In genomic region chr19:35716735-35716984, GRCh38 we compare ENCODE assay signal across 6 cellular contexts. TPM values are rescaled to one million over a fixed set of nuclear protein-coding genes. Genes with fewer than 3 reads are reported as not detected.
DNase-seq lines count a peak whose midpoint lies in the region; ATAC-seq and TF ChIP-seq lines count a peak whose summit lies in the region.

No MANE protein-coding gene starts in this region.

- intact Hi-C loops in activated CD4-positive, alpha-beta memory T cell treated with anti-CD3 and anti-CD28 coated beads for 36 hours (cut with micrococcal nuclease) = loop anchor here (2.0 to 10.0 kb wide), 3 partner anchors 28 to 498 kb away; partner anchors contain the start of genes OVOL3, POLR2I, PSENEN and TBCB
- intact Hi-C loops in lower leg skin (cut with DNase I; ENCODE audit: low total_unique reads) = no loop called here

- ATAC-seq in HG03342 (IDR thresholded peaks at IDR 0.05; ENCODE audit: unreplicated experiment) = no peak

- peaks cover 16% of the 10 kb centered on the region for H3K36me3 Mint-ChIP-seq in activated CD4-positive, alpha-beta T cell treated with anti-CD3 and anti-CD28 coated beads, Interleukin-2, amount 10 ng/mL, durations not matched to agents 7 days and 5 days (ENCODE audit: low read depth)
- H3K36me3 Mint-ChIP-seq in activated CD4-positive, alpha-beta memory T cell treated with anti-CD3 and anti-CD28 coated beads for 36 hours = peaks cover 57% of the 10 kb centered on the region

- no peaks in the 10 kb centered on the region for H3K9me3 Mint-ChIP-seq in activated CD4-positive, alpha-beta T cell treated with anti-CD3 and anti-CD28 coated beads, Interleukin-2, amount 10 ng/mL, durations not matched to agents 7 days and 5 days
- no peaks in the 10 kb centered on the region for H3K9me3 Mint-ChIP-seq in activated CD4-positive, alpha-beta memory T cell treated with anti-CD3 and anti-CD28 coated beads for 36 hours

- no peak for TF ChIP-seq POLR2A in lower leg skin (IDR thresholded peaks at IDR 0.05)

- CTCF ChIA-PET in activated CD4-positive, alpha-beta T cell treated with anti-CD3 and anti-CD28 coated beads, Interleukin-2, amount 10 ng/mL, durations not matched to agents 7 days and 5 days (lab: Charles Lee) = interaction anchor here (1.8 to 6.0 kb wide), 3 partner anchors 14 to 32 kb away, joined by 4 to 72 read pairs (median 12); partner anchors contain the start of gene LIN37
- CTCF ChIA-PET in activated CD4-positive, alpha-beta memory T cell treated with anti-CD3 and anti-CD28 coated beads for 36 hours (lab: Charles Lee) = interaction anchor here (1.5 to 7.0 kb wide), 2 partner anchors 19 to 214 kb away, joined by 4 to 197 read pairs; partner anchors contain the start of gene ZBTB32

- H3K27ac Mint-ChIP-seq in activated CD4-positive, alpha-beta T cell treated with anti-CD3 and anti-CD28 coated beads, Interleukin-2, amount 10 ng/mL, durations not matched to agents 7 days and 5 days = peak overlapping the region; percentile 94
- H3K27ac Mint-ChIP-seq in activated CD4-positive, alpha-beta memory T cell treated with anti-CD3 and anti-CD28 coated beads for 36 hours = peak overlapping the region; percentile 99

- WGBS in lower leg skin, 2 donors = 0 to 1% methylated on average over 19 of the region's 20 CpGs

- peak overlapping the region; percentile 63 for H3K4me3 ChIP-seq in lower leg skin (ENCODE audit: low read depth, poor library complexity, severe bottlenecking)

- H3K27me3 Mint-ChIP-seq in activated CD4-positive, alpha-beta T cell treated with anti-CD3 and anti-CD28 coated beads, Interleukin-2, amount 10 ng/mL, durations not matched to agents 7 days and 5 days = no peaks in the 10 kb centered on the region
- H3K27me3 Mint-ChIP-seq in activated CD4-positive, alpha-beta memory T cell treated with anti-CD3 and anti-CD28 coated beads for 36 hours = peaks cover 1% of the 10 kb centered on the region

- DNase-seq in activated CD4-positive, alpha-beta T cell treated with anti-CD3 and anti-CD28 coated beads, Interleukin-2, amount 10 ng/mL, durations not matched to agents 7 days and 5 days = no peak
- DNase-seq in activated CD4-positive, alpha-beta T cell treated with anti-CD3 and anti-CD28 coated beads, Interleukin-2, amount 50 U/mL, for 1 hour = no peak
- DNase-seq in activated CD4-positive, alpha-beta memory T cell treated with anti-CD3 and anti-CD28 coated beads for 36 hours = no peak
- DNase-seq in lower leg skin (ENCODE audit: low spot score in 2 of 2) (no peak), NCI-H187 treated with DMSO at 0.1 percent for 48 hours (lab: John Stamatoyannopoulos, UW) (no peak)

- no peak for TF ChIP-seq CTCF in lower leg skin (IDR thresholded peaks at IDR 0.05)

- POLR2A ChIA-PET in activated CD4-positive, alpha-beta T cell treated with anti-CD3 and anti-CD28 coated beads, Interleukin-2, amount 10 ng/mL, durations not matched to agents 7 days and 5 days (lab: Charles Lee) = no interaction called here
- POLR2A ChIA-PET in activated CD4-positive, alpha-beta memory T cell treated with anti-CD3 and anti-CD28 coated beads for 36 hours (lab: Charles Lee) = interaction anchor here (6.3 to 7.3 kb wide), 2 partner anchors 14 to 19 kb away, joined by 64 to 96 read pairs; no protein-coding TSS in a partner anchor

- peaks cover 69% of the 10 kb centered on the region for H3K4me1 Mint-ChIP-seq in activated CD4-positive, alpha-beta T cell treated with anti-CD3 and anti-CD28 coated beads, Interleukin-2, amount 10 ng/mL, durations not matched to agents 7 days and 5 days
- H3K4me1 Mint-ChIP-seq in activated CD4-positive, alpha-beta memory T cell treated with anti-CD3 and anti-CD28 coated beads for 36 hours (ENCODE audit: low read depth) = peaks cover 42% of the 10 kb centered on the region

- H3K4me3 Mint-ChIP-seq in activated CD4-positive, alpha-beta T cell treated with anti-CD3 and anti-CD28 coated beads, Interleukin-2, amount 10 ng/mL, durations not matched to agents 7 days and 5 days = peak overlapping the region; percentile 87
- H3K4me3 Mint-ChIP-seq in activated CD4-positive, alpha-beta memory T cell treated with anti-CD3 and anti-CD28 coated beads for 36 hours = peak overlapping the region; percentile 91

RNA-seq across cellular contexts. Expression of gene KMT2B, which starts 1.1 kb away (rescaled TPM):
- 10 to 100 TPM; 65.1 to 67.2 TPM for total RNA-seq in activated CD4-positive, alpha-beta T cell treated with anti-CD3 and anti-CD28 coated beads, Interleukin-2, amount 10 ng/mL, durations not matched to agents 7 days and 5 days
- 10 to 100 TPM; 47.0 to 54.2 TPM for total RNA-seq in activated CD4-positive, alpha-beta memory T cell treated with anti-CD3 and anti-CD28 coated beads for 36 hours
- total RNA-seq in lower leg skin = 10 to 100 TPM; 33.1 to 74.7 (median 42.0) TPM

RNA-seq across cellular contexts. Expression of gene ZBTB32, which starts 12.3 kb away (rescaled TPM):
- 10 to 100 TPM; 15.4 to 17.3 TPM for total RNA-seq in activated CD4-positive, alpha-beta T cell treated with anti-CD3 and anti-CD28 coated beads, Interleukin-2, amount 10 ng/mL, durations not matched to agents 7 days and 5 days
- 100 to 1,000 TPM; 226 to 228 TPM for total RNA-seq in activated CD4-positive, alpha-beta memory T cell treated with anti-CD3 and anti-CD28 coated beads for 36 hours
- total RNA-seq in lower leg skin = not detected

RNA-seq across cellular contexts. Expression of gene IGFLR1, which starts 25.6 kb away (rescaled TPM):
- total RNA-seq in activated CD4-positive, alpha-beta T cell treated with anti-CD3 and anti-CD28 coated beads, Interleukin-2, amount 10 ng/mL, durations not matched to agents 7 days and 5 days = 10 to 100 TPM; 53.7 to 54.6 TPM
- total RNA-seq in activated CD4-positive, alpha-beta memory T cell treated with anti-CD3 and anti-CD28 coated beads for 36 hours = 10 to 100 TPM; 90.1 to 92.8 TPM
- total RNA-seq in lower leg skin = 10 to 100 TPM in 1 of 4 donors, 1 to 10 TPM in 3; 1.4 to 11.3 (median 5.1) TPM

RNA-seq across cellular contexts. Expression of gene U2AF1L4, which starts 28.6 kb away (rescaled TPM):
- 10 to 100 TPM; 35.0 to 38.1 TPM for total RNA-seq in activated CD4-positive, alpha-beta T cell treated with anti-CD3 and anti-CD28 coated beads, Interleukin-2, amount 10 ng/mL, durations not matched to agents 7 days and 5 days
- total RNA-seq in activated CD4-positive, alpha-beta memory T cell treated with anti-CD3 and anti-CD28 coated beads for 36 hours = 10 to 100 TPM; 34.6 to 37.8 TPM
- 10 to 100 TPM; 12.6 to 20.0 (median 18.5) TPM for total RNA-seq in lower leg skin

RNA-seq across cellular contexts. Expression of gene PSENEN, which starts 28.8 kb away (rescaled TPM):
- 10 to 100 TPM; 41.7 to 46.3 TPM for total RNA-seq in activated CD4-positive, alpha-beta T cell treated with anti-CD3 and anti-CD28 coated beads, Interleukin-2, amount 10 ng/mL, durations not matched to agents 7 days and 5 days
- total RNA-seq in activated CD4-positive, alpha-beta memory T cell treated with anti-CD3 and anti-CD28 coated beads for 36 hours = 10 to 100 TPM; 46.7 to 47.9 TPM
- total RNA-seq in lower leg skin = 10 to 100 TPM; 13.7 to 47.4 (median 30.8) TPM

Comparison
In these comparisons a context has a peak if more than half of its experiments do, and no peak if none do; other contexts are left out.
1. RNA of gene ZBTB32, which starts 12.3 kb away (total RNA-seq): 226 to 228 TPM in activated CD4-positive, alpha-beta memory T cell treated with anti-CD3 and anti-CD28 coated beads for 36 hours and 15.4 to 17.3 TPM in activated CD4-positive, alpha-beta T cell treated with anti-CD3 and anti-CD28 coated beads, Interleukin-2, amount 10 ng/mL, durations not matched to agents 7 days and 5 days; not detected in lower leg skin; every median in the first group is over 10 times any median in the second.
2. RNA of gene IGFLR1, which starts 25.6 kb away (total RNA-seq): 90.1 to 92.8 TPM in activated CD4-positive, alpha-beta memory T cell treated with anti-CD3 and anti-CD28 coated beads for 36 hours and 53.7 to 54.6 TPM in activated CD4-positive, alpha-beta T cell treated with anti-CD3 and anti-CD28 coated beads, Interleukin-2, amount 10 ng/mL, durations not matched to agents 7 days and 5 days; 1.4 to 11.3 TPM in lower leg skin; every median in the first group is over 4 times any median in the second.